Comparison of ENCODE assay signal across 1 cellular context in the genomic region with DNA sequence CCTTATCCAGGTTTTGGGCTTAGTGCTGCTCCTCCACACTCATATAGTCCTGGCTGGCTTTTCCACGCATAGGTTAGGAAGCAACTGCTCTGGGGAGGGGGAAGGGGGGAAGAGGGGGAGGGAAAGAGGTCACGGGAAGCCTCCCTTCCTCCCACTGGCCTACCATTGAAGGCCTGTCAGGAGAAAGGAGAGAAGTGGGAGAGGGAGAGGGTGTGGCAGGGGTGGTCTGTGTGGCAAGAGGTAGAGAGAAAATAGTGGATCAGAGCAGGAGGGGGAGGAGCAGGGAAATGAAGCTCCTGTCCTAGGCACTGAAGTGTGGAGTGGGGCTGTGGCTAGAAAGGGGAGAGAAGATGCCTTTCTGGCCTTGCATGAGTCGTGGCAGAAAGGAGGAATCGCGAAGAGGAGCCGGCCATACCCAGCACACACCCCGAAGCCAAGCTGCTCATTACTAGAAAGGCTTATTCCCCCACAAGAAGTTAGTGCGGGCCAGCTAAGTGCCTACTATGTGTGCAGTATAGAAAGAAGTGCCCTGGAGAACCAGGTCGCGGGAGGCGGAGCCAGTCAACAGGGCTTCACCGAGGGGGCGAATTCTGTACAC.
TF ChIP-seq lines count a peak whose summit lies in the region.

No MANE protein-coding gene starts in this region.

TF ChIP-seq in GM23338, 12 proteins besides CTCF, POLR2A, EP300 and RAD21 (continued from another document):
- TF ChIP-seq, protein P1, sequence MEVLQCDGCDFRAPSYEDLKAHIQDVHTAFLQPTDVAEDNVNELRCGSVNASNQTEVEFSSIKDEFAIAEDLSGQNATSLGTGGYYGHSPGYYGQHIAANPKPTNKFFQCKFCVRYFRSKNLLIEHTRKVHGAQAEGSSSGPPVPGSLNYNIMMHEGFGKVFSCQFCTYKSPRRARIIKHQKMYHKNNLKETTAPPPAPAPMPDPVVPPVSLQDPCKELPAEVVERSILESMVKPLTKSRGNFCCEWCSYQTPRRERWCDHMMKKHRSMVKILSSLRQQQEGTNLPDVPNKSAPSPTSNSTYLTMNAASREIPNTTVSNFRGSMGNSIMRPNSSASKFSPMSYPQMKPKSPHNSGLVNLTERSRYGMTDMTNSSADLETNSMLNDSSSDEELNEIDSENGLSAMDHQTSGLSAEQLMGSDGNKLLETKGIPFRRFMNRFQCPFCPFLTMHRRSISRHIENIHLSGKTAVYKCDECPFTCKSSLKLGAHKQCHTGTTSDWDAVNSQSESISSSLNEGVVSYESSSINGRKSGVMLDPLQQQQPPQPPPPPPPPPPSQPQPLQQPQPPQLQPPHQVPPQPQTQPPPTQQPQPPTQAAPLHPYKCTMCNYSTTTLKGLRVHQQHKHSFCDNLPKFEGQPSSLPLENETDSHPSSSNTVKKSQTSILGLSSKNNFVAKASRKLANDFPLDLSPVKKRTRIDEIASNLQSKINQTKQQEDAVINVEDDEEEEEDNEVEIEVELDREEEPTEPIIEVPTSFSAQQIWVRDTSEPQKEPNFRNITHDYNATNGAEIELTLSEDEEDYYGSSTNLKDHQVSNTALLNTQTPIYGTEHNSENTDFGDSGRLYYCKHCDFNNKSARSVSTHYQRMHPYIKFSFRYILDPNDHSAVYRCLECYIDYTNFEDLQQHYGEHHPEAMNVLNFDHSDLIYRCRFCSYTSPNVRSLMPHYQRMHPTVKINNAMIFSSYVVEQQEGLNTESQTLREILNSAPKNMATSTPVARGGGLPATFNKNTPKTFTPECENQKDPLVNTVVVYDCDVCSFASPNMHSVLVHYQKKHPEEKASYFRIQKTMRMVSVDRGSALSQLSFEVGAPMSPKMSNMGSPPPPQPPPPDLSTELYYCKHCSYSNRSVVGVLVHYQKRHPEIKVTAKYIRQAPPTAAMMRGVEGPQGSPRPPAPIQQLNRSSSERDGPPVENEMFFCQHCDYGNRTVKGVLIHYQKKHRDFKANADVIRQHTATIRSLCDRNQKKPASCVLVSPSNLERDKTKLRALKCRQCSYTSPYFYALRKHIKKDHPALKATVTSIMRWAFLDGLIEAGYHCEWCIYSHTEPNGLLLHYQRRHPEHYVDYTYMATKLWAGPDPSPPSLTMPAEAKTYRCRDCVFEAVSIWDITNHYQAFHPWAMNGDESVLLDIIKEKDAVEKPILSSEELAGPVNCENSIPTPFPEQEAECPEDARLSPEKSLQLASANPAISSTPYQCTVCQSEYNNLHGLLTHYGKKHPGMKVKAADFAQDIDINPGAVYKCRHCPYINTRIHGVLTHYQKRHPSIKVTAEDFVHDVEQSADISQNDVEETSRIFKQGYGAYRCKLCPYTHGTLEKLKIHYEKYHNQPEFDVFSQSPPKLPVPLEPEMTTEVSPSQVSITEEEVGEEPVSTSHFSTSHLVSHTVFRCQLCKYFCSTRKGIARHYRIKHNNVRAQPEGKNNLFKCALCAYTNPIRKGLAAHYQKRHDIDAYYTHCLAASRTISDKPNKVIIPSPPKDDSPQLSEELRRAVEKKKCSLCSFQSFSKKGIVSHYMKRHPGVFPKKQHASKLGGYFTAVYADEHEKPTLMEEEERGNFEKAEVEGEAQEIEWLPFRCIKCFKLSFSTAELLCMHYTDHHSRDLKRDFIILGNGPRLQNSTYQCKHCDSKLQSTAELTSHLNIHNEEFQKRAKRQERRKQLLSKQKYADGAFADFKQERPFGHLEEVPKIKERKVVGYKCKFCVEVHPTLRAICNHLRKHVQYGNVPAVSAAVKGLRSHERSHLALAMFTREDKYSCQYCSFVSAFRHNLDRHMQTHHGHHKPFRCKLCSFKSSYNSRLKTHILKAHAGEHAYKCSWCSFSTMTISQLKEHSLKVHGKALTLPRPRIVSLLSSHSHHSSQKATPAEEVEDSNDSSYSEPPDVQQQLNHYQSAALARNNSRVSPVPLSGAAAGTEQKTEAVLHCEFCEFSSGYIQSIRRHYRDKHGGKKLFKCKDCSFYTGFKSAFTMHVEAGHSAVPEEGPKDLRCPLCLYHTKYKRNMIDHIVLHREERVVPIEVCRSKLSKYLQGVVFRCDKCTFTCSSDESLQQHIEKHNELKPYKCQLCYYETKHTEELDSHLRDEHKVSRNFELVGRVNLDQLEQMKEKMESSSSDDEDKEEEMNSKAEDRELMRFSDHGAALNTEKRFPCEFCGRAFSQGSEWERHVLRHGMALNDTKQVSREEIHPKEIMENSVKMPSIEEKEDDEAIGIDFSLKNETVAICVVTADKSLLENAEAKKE (CRISPR knock-in tag; IDR thresholded peaks at IDR 0.05): no peak
- TF ChIP-seq EZH2phosphoT487 (IDR thresholded peaks at IDR 0.05; ENCODE audit: unreplicated experiment) (no peak), ZNF331 (CRISPR knock-in tag; IDR thresholded peaks at IDR 0.05; ENCODE audit: low read depth) (no peak), POLR2AphosphoS5 (IDR thresholded peaks at IDR 0.05; ENCODE audit: low read depth) (no peak)
- TF ChIP-seq, protein P2, sequence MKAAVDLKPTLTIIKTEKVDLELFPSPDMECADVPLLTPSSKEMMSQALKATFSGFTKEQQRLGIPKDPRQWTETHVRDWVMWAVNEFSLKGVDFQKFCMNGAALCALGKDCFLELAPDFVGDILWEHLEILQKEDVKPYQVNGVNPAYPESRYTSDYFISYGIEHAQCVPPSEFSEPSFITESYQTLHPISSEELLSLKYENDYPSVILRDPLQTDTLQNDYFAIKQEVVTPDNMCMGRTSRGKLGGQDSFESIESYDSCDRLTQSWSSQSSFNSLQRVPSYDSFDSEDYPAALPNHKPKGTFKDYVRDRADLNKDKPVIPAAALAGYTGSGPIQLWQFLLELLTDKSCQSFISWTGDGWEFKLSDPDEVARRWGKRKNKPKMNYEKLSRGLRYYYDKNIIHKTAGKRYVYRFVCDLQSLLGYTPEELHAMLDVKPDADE (IDR thresholded peaks at IDR 0.05): no peak
